ENCODE assay signal across 9 cellular contexts in genomic region chr20:45405566-45406259, GRCh38. TPM values are rescaled to one million over a fixed set of nuclear protein-coding genes. Genes with fewer than 3 reads are reported as not detected.
DNase-seq lines count a peak whose midpoint lies in the region; ATAC-seq, FAIRE-seq and TF ChIP-seq lines count a peak whose summit lies in the region.
"Had no signal": no experiment of that assay in that cellular context is flagged by ENCODE, and none has a peak within 500 bp of the region (broad histone marks: within the 10 kb centered on the region; RNA-seq: fewer than 3 reads in every experiment).

No MANE protein-coding gene starts in this region.

- intact Hi-C loops in activated naive CD4-positive, alpha-beta T cell treated with anti-CD3 and anti-CD28 coated beads for 36 hours (cut with micrococcal nuclease), result loop anchor here (1.0 kb wide), 1 partner anchor 42 kb away; the partner anchor contains the start of gene SYS1
- intact Hi-C loops in activated B cell treated with CpG ODN at 0.5 μM for 24 hours (cut with micrococcal nuclease), result loop anchor here (1.0 to 2.0 kb wide), 3 partner anchors 10 to 37 kb away; no protein-coding TSS in a partner anchor
- intact Hi-C loops in pancreas (cut with DNase I), result no loop called here

- peaks cover 11% of the 10 kb centered on the region for H3K9me3 Mint-ChIP-seq in activated naive CD4-positive, alpha-beta T cell treated with anti-CD3 and anti-CD28 coated beads for 36 hours
- peaks cover 7% of the 10 kb centered on the region for H3K9me3 Mint-ChIP-seq in activated B cell treated with CpG ODN at 0.5 μM for 24 hours

- peaks cover 31% of the 10 kb centered on the region for H3K4me1 Mint-ChIP-seq in activated naive CD4-positive, alpha-beta T cell treated with anti-CD3 and anti-CD28 coated beads for 36 hours (ENCODE audit: low read depth)
- peaks cover 28% of the 10 kb centered on the region for H3K4me1 Mint-ChIP-seq in activated B cell treated with CpG ODN at 0.5 μM for 24 hours

- no peak for TF ChIP-seq EP300 in gastroesophageal sphincter (IDR thresholded peaks at IDR 0.05)

- ATAC-seq in activated B cell treated with CpG ODN at 0.5 μM for 24 hours (ENCODE audit: low read depth) (peak; percentile 25), gastroesophageal sphincter (peak; percentile 52), pancreas (peak; percentile 35 to 45 (median 42)), GM19351 (IDR thresholded peaks at IDR 0.05; ENCODE audit: unreplicated experiment) (no peak)

- peak overlapping the region; percentile 95 to 99 (median 98) for H3K27ac ChIP-seq in gastroesophageal sphincter
- H3K27ac ChIP-seq in pancreas, result peak overlapping the region; percentile 42 to 80 (median 60)

- peak in 1 of 2 donors; percentile 19 for TF ChIP-seq POLR2A in gastroesophageal sphincter (IDR thresholded peaks at IDR 0.05)

- H3K27me3 ChIP-seq in gastroesophageal sphincter (no peaks in the 10 kb centered on the region), pancreas (no peaks in the 10 kb centered on the region)

- peak overlapping the region; percentile 75 for H3K4me3 Mint-ChIP-seq in activated naive CD4-positive, alpha-beta T cell treated with anti-CD3 and anti-CD28 coated beads for 36 hours
- peak overlapping the region; percentile 75 for H3K4me3 Mint-ChIP-seq in activated B cell treated with CpG ODN at 0.5 μM for 24 hours

- 0% methylated on average over 3 of the region's 49 CpGs for WGBS in gastroesophageal sphincter (ENCODE audit: low coverage in 1 of 2), 2 donors
- WGBS in pancreas, 2 donors, result 4% methylated on average over 41 to 49 of the region's 49 CpGs

- H3K27me3 Mint-ChIP-seq in activated naive CD4-positive, alpha-beta T cell treated with anti-CD3 and anti-CD28 coated beads for 36 hours (ENCODE audit: low read depth), result peaks cover 5% of the 10 kb centered on the region
- H3K27me3 Mint-ChIP-seq in activated B cell treated with CpG ODN at 0.5 μM for 24 hours, result no peaks in the 10 kb centered on the region

- H3K4me3 ChIP-seq in gastroesophageal sphincter (peak overlapping the region; percentile 67 to 96), pancreas (peak overlapping the region; percentile 34 to 95 (median 72))

- H3K4me1 ChIP-seq in gastroesophageal sphincter (peaks cover 0 to 43% (median 8%) of the 10 kb centered on the region in 3 donors), pancreas (peaks cover 0 to 3% (median 0%) of the 10 kb centered on the region in 3 donors)

- DNase-seq in activated naive CD4-positive, alpha-beta T cell treated with anti-CD3 and anti-CD28 coated beads for 36 hours, result peak; percentile 24
- no peak for DNase-seq in activated naive CD4-positive, alpha-beta T cell (lab: John Stamatoyannopoulos, UW)
- DNase-seq in activated B cell treated with CpG ODN at 0.5 μM for 24 hours, result no peak
- peak in 3 of 6 donors; percentile 49 to 71 (median 70) for DNase-seq in pancreas
- DNase-seq in SHP77 (lab: John Stamatoyannopoulos, UW), result no peak
- no peak for DNase-seq in NCI-H1436 treated with DMSO at 0.1 percent for 48 hours (lab: John Stamatoyannopoulos, UW)

- peaks cover 21% of the 10 kb centered on the region for H3K36me3 Mint-ChIP-seq in activated naive CD4-positive, alpha-beta T cell treated with anti-CD3 and anti-CD28 coated beads for 36 hours (ENCODE audit: low read depth)
- peaks cover 11% of the 10 kb centered on the region for H3K36me3 Mint-ChIP-seq in activated B cell treated with CpG ODN at 0.5 μM for 24 hours (ENCODE audit: low read depth)

- FAIRE-seq in pancreas (lab: Jason Lieb, UNC), result no peak
- FAIRE-seq: colon had no signal

- POLR2A ChIA-PET in activated B cell treated with CpG ODN at 0.5 μM for 24 hours (lab: Charles Lee), result interaction anchor here (0.6 to 3.8 kb wide), 3 partner anchors 10 to 42 kb away, joined by 3 to 17 read pairs (median 13); partner anchors contain the start of gene PIGT

- H3K9me3 ChIP-seq in gastroesophageal sphincter (no peaks in the 10 kb centered on the region), pancreas (no peaks in the 10 kb centered on the region)

- H3K27ac Mint-ChIP-seq in activated naive CD4-positive, alpha-beta T cell treated with anti-CD3 and anti-CD28 coated beads for 36 hours, result peak overlapping the region; percentile 59
- no peak overlapping the region for H3K27ac Mint-ChIP-seq in activated B cell treated with CpG ODN at 0.5 μM for 24 hours

- no peak for TF ChIP-seq CTCF in activated B cell treated with CpG ODN at 0.5 μM for 24 hours (IDR thresholded peaks at IDR 0.05)
- no peak for TF ChIP-seq CTCF in gastroesophageal sphincter (IDR thresholded peaks at IDR 0.05)
- TF ChIP-seq CTCF in pancreas (IDR thresholded peaks at IDR 0.05), result no peak

- CTCF ChIA-PET in activated naive CD4-positive, alpha-beta T cell treated with anti-CD3 and anti-CD28 coated beads for 36 hours (lab: Charles Lee), result interaction anchor here (0.7 kb wide), 1 partner anchor 27 kb away, joined by 3 read pairs; no protein-coding TSS in a partner anchor
- CTCF ChIA-PET in activated B cell treated with CpG ODN at 0.5 μM for 24 hours (lab: Charles Lee), result interaction anchor here (1.7 kb wide), 1 partner anchor 32 kb away, joined by 7 read pairs; no protein-coding TSS in a partner anchor

- H3K36me3 ChIP-seq in gastroesophageal sphincter (peaks cover 0 to 24% of the 10 kb centered on the region in 2 donors), pancreas (peaks cover 0 to 6% (median 0%) of the 10 kb centered on the region in 3 donors)

RNA-seq across cellular contexts. Expression of gene DBNDD2, which starts 2.4 kb away (rescaled TPM):
- 10 to 100 TPM; 55.3 to 56.7 TPM for total RNA-seq in activated naive CD4-positive, alpha-beta T cell treated with anti-CD3 and anti-CD28 coated beads for 36 hours
- total RNA-seq in activated B cell treated with CpG ODN at 0.5 μM for 24 hours (2.6 and 2.7 TPM in 2 replicates), gastroesophageal sphincter (100 to 1,000 TPM in 2 of 4 donors, 10 to 100 TPM in 2; 84.9 to 132 (median 106) TPM), pancreas (10 to 100 TPM; 11.6 to 25.7 (median 17.9) TPM)
- polyA plus RNA-seq in pancreas, result 10 to 100 TPM; 21.2 to 31.0 TPM

RNA-seq across cellular contexts. Expression of gene PIGT, which starts 10.2 kb away (rescaled TPM):
- total RNA-seq in activated naive CD4-positive, alpha-beta T cell treated with anti-CD3 and anti-CD28 coated beads for 36 hours, result 10 to 100 TPM; 37.7 to 43.8 TPM
- total RNA-seq in activated B cell treated with CpG ODN at 0.5 μM for 24 hours, result 65.8 and 74.5 TPM in 2 replicates
- total RNA-seq in gastroesophageal sphincter, result 10 to 100 TPM; 59.8 to 87.3 (median 67.6) TPM
- 10 to 100 TPM; 35.3 to 59.1 (median 46.2) TPM for total RNA-seq in pancreas
- 10 to 100 TPM; 60.7 to 69.1 TPM for polyA plus RNA-seq in pancreas

RNA-seq across cellular contexts. Expression of gene TP53TG5, which starts 27.6 kb away (rescaled TPM):
- total RNA-seq in activated naive CD4-positive, alpha-beta T cell treated with anti-CD3 and anti-CD28 coated beads for 36 hours, result 1 to 10 TPM in 1 of 2 experiments, under 1 TPM in 1; 0.59 to 1.0 TPM
- total RNA-seq in activated B cell treated with CpG ODN at 0.5 μM for 24 hours (not detected in 2 replicates), gastroesophageal sphincter (not detected), pancreas (under 1 TPM in 1 of 6 donors, not detected in 5; 0.44 TPM)
- not detected for polyA plus RNA-seq in pancreas

RNA-seq across cellular contexts. Expression of gene SYS1, which starts 42.8 kb away (rescaled TPM):
- 10 to 100 TPM; 24.0 to 26.0 TPM for total RNA-seq in activated naive CD4-positive, alpha-beta T cell treated with anti-CD3 and anti-CD28 coated beads for 36 hours
- 31.7 and 35.2 TPM in 2 replicates for total RNA-seq in activated B cell treated with CpG ODN at 0.5 μM for 24 hours
- 10 to 100 TPM; 29.3 to 55.3 (median 34.7) TPM for total RNA-seq in gastroesophageal sphincter
- 10 to 100 TPM; 11.1 to 19.0 (median 16.5) TPM for total RNA-seq in pancreas
- polyA plus RNA-seq in pancreas, result 10 to 100 TPM in 1 of 2 donors, 1 to 10 TPM in 1; 9.6 to 13.7 TPM

RNA-seq across cellular contexts. Expression of gene SDC4, which starts 57.5 kb away (rescaled TPM):
- 10 to 100 TPM; 28.4 to 31.4 TPM for total RNA-seq in activated naive CD4-positive, alpha-beta T cell treated with anti-CD3 and anti-CD28 coated beads for 36 hours
- total RNA-seq in activated B cell treated with CpG ODN at 0.5 μM for 24 hours, result not detected in 2 replicates
- 100 to 1,000 TPM in 1 of 4 donors, 10 to 100 TPM in 3; 75.1 to 182 (median 84.2) TPM for total RNA-seq in gastroesophageal sphincter
- total RNA-seq in pancreas, result 100 to 1,000 TPM in 2 of 6 donors, 10 to 100 TPM in 4; 50.9 to 208 (median 56.0) TPM
- 10 to 100 TPM; 48.2 to 54.8 TPM for polyA plus RNA-seq in pancreas

Comparison
In these comparisons a context has a peak if more than half of its experiments do, and no peak if none do; other contexts are left out.
1. intact Hi-C loops: an anchor here in activated naive CD4-positive, alpha-beta T cell treated with anti-CD3 and anti-CD28 coated beads for 36 hours (1.0 kb wide) and activated B cell treated with CpG ODN at 0.5 μM for 24 hours (1.0 to 2.0 kb wide); none called in pancreas.